1 cellular context compared by ENCODE assay signal in the genomic region with DNA sequence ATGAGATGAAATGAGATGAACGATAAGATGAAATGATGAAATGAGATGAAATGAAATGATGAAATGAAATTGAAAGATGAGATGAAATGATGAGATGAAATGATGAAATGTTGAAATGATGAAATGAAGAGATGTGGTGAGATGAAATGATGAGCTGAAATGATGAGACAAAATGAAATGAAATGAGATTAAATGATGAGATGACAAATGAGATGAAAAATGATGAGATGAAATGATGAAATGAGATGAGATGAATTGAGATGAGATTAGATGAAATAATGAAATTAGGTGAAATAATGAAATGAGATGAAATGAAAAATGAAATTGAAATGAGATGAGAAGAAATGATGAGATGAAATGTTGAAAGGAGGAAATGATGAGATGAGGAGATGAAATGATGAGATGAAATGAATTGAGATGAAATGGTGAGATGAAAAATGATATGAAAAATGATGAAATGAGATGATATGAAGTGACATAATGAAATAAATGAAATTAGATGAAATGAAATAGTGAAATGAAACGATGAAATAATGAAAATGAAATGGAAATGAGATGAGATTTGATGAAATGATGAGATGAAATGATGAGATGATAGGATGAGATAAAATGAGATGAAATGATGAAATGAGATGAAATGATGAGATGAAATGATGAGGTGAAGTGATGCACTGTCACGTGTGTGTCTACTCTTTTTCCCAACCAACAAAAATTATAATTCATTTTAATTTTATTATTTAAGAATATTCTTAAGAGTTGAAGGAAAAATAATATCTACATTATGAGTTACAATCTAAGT.
TF ChIP-seq lines count a peak whose summit lies in the region.
"Not testable (repeated sequence)": the region's sequence is repeated elsewhere in the genome, so short reads cannot be mapped to it uniquely, and the experiment has no call there.

No MANE protein-coding gene starts in this region.

TF ChIP-seq in K562, 482 proteins besides CTCF, POLR2A, EP300 and RAD21 (continued from another document):
- 0 out of 2 replicates have a peak, but pooled peaks have one; percentile 54 for TF ChIP-seq TRIM25 (IDR thresholded peaks at IDR 0.05; ENCODE audit: borderline replicate concordance)
- TF ChIP-seq, protein P1, sequence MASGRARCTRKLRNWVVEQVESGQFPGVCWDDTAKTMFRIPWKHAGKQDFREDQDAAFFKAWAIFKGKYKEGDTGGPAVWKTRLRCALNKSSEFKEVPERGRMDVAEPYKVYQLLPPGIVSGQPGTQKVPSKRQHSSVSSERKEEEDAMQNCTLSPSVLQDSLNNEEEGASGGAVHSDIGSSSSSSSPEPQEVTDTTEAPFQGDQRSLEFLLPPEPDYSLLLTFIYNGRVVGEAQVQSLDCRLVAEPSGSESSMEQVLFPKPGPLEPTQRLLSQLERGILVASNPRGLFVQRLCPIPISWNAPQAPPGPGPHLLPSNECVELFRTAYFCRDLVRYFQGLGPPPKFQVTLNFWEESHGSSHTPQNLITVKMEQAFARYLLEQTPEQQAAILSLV (tag; IDR thresholded peaks at IDR 0.05), result 0 out of 2 replicates have a peak, but pooled peaks have one; percentile 49
- TF ChIP-seq LARP7 (IDR thresholded peaks at IDR 0.05), result peak; percentile 90; the same call in 1 of the 2 replicates
- peak; percentile 68; the same call in 1 of the 2 replicates for TF ChIP-seq ARID2 (IDR thresholded peaks at IDR 0.05)
- TF ChIP-seq SMARCA5 (IDR thresholded peaks at IDR 0.05), result peak; percentile 71; the same call in 1 of the 2 replicates
- 0 out of 2 replicates have a peak, but pooled peaks have one; percentile 43 for TF ChIP-seq PHB2 (IDR thresholded peaks at IDR 0.05; ENCODE audit: low read depth)
- TF ChIP-seq CEBPG (CRISPR knock-in tag; IDR thresholded peaks at IDR 0.05), result not testable (repeated sequence)
- TF ChIP-seq CEBPG (tag; conservative IDR thresholded peaks at IDR 0.05 in 1 of 2, IDR thresholded peaks at IDR 0.05 in 1 of 2), result peak in 1 of 2 experiments; percentile 68; a peak in 3 of 4 replicates
- 0 out of 4 replicates have a peak, but pooled peaks of 1 of the 2 experiments have one; percentile 29 for TF ChIP-seq ARNT (IDR thresholded peaks at IDR 0.05)
- peak in 1 of 2 experiments; percentile 40; a peak in 1 of 4 replicates for TF ChIP-seq MCM7 (IDR thresholded peaks at IDR 0.05)
- TF ChIP-seq CSDE1 (IDR thresholded peaks at IDR 0.05), result peak in 1 of 2 experiments; percentile 71; a peak in 1 of 4 replicates
- 0 out of 2 replicates have a peak, but pooled peaks have one; percentile 83 for TF ChIP-seq YBX1 (IDR thresholded peaks at IDR 0.05)
